ENCODE assay signal across 19 cellular contexts in genomic region chr2:206257345-206257744, GRCh38. TPM values are rescaled to one million over a fixed set of nuclear protein-coding genes. Genes with fewer than 3 reads are reported as not detected.
DNase-seq lines count a peak whose midpoint lies in the region; ATAC-seq, FAIRE-seq and TF ChIP-seq lines count a peak whose summit lies in the region.
"Had no signal": no experiment of that assay in that cellular context is flagged by ENCODE, and none has a peak within 500 bp of the region (broad histone marks: within the 10 kb centered on the region; RNA-seq: fewer than 3 reads in every experiment).

No MANE protein-coding gene starts in this region.

- H3K4me2 ChIP-seq in SU-DHL-6 (ENCODE audit: low read depth, low read length, poor library complexity, severe bottlenecking) = peak overlapping the region; percentile 60
- H3K4me2 ChIP-seq: BLaER1 had no signal

- H3K27me3 ChIP-seq in SU-DHL-6 (ENCODE audit: low read length) = no peaks in the 10 kb centered on the region

- intact Hi-C loops in activated naive CD4-positive, alpha-beta T cell treated with anti-CD3 and anti-CD28 coated beads for 36 hours (cut with micrococcal nuclease) = no loop called here

- H3K27me3 Mint-ChIP-seq in activated naive CD4-positive, alpha-beta T cell treated with anti-CD3 and anti-CD28 coated beads, Interleukin-2, amount 10 ng/mL, durations not matched to agents 7 days and 5 days = peaks cover 93% of the 10 kb centered on the region
- H3K27me3 Mint-ChIP-seq in activated naive CD4-positive, alpha-beta T cell treated with anti-CD3 and anti-CD28 coated beads for 36 hours (ENCODE audit: low read depth) = peaks cover 61% of the 10 kb centered on the region
- no peaks in the 10 kb centered on the region for H3K27me3 Mint-ChIP-seq in glutamatergic neuron (ENCODE audit: unreplicated experiment)

- FAIRE-seq in urothelium cell line (lab: Jason Lieb, UNC) = peak; percentile 73
- FAIRE-seq: GM12892 had no signal

- peak overlapping the region; percentile 56 for H3K9ac ChIP-seq in SU-DHL-6 (ENCODE audit: low read length)
- H3K9ac ChIP-seq: BLaER1 had no signal

- H3K36me3 Mint-ChIP-seq in activated naive CD4-positive, alpha-beta T cell treated with anti-CD3 and anti-CD28 coated beads, Interleukin-2, amount 10 ng/mL, durations not matched to agents 7 days and 5 days = no peaks in the 10 kb centered on the region
- peaks cover 2% of the 10 kb centered on the region for H3K36me3 Mint-ChIP-seq in activated naive CD4-positive, alpha-beta T cell treated with anti-CD3 and anti-CD28 coated beads for 36 hours (ENCODE audit: low read depth)
- no peaks in the 10 kb centered on the region for H3K36me3 Mint-ChIP-seq in glutamatergic neuron (ENCODE audit: unreplicated experiment)
- H3K36me3 Mint-ChIP-seq: CD8-positive, alpha-beta memory T cell had no signal

- H2AFZ ChIP-seq in SU-DHL-6 (ENCODE audit: low read depth, low read length, severe bottlenecking) = peak overlapping the region; percentile 21

- H3K27ac ChIP-seq in SU-DHL-6 (ENCODE audit: low read depth, low read length) = peak overlapping the region; percentile 92
- H3K27ac ChIP-seq: 22Rv1, BLaER1, HL-60 had no signal

- H3K27ac Mint-ChIP-seq in activated naive CD4-positive, alpha-beta T cell treated with anti-CD3 and anti-CD28 coated beads, Interleukin-2, amount 10 ng/mL, durations not matched to agents 7 days and 5 days = peak overlapping the region; percentile 46
- H3K27ac Mint-ChIP-seq in activated naive CD4-positive, alpha-beta T cell treated with anti-CD3 and anti-CD28 coated beads for 36 hours = no peak overlapping the region
- H3K27ac Mint-ChIP-seq in glutamatergic neuron (ENCODE audit: unreplicated experiment) = no peak overlapping the region
- H3K27ac Mint-ChIP-seq: CD8-positive, alpha-beta memory T cell; HFFc6 had no signal

- CTCF ChIA-PET in activated naive CD4-positive, alpha-beta T cell treated with anti-CD3 and anti-CD28 coated beads, Interleukin-2, amount 10 ng/mL, durations not matched to agents 7 days and 5 days (lab: Charles Lee) = no interaction called here
- CTCF ChIA-PET in activated naive CD4-positive, alpha-beta T cell treated with anti-CD3 and anti-CD28 coated beads for 36 hours (lab: Charles Lee) = interaction anchor here (0.6 kb wide), 2 partner anchors 581 to 1799 kb away, joined by 4 to 5 read pairs; no protein-coding TSS in a partner anchor

- H3K9me3 ChIP-seq in SU-DHL-6 (ENCODE audit: insufficient read depth, low read length) = no peaks in the 10 kb centered on the region
- H3K9me3 ChIP-seq: Caco-2 had no signal

- peaks cover 26% of the 10 kb centered on the region for H3F3A ChIP-seq in SU-DHL-6 (ENCODE audit: insufficient read depth)

- DNase-seq in activated naive CD4-positive, alpha-beta T cell treated with anti-CD3 and anti-CD28 coated beads, Interleukin-2, amount 10 ng/mL, durations not matched to agents 7 days and 5 days = no peak
- DNase-seq in activated naive CD4-positive, alpha-beta T cell treated with anti-CD3 and anti-CD28 coated beads for 36 hours = no peak
- DNase-seq in glutamatergic neuron = no peak
- DNase-seq in urothelium cell line (ENCODE audit: low spot score) = no peak
- no peak for DNase-seq in hippocampal formation (lab: John Stamatoyannopoulos, UW)
- DNase-seq in NCI-H1930 (lab: John Stamatoyannopoulos, UW) = no peak
- DNase-seq: AML-193; Caco-2; CD8-positive, alpha-beta memory T cell; DND-41; GDM1; HCEC 1CT; HFFc6 had no signal

- H3K4me3 ChIP-seq in SU-DHL-6 (ENCODE audit: insufficient read depth, low read length, poor library complexity, severe bottlenecking) = no peak overlapping the region
- H3K4me3 ChIP-seq: BLaER1 had no signal

- TF ChIP-seq CTCF in SU-DHL-6 (IDR thresholded peaks at IDR 0.05; ENCODE audit: insufficient read depth, low read length, poor library complexity, severe bottlenecking) (no peak), glutamatergic neuron (IDR thresholded peaks at IDR 0.05; ENCODE audit: partially characterized antibody, unreplicated experiment) (no peak)

- no peaks in the 10 kb centered on the region for H4K20me1 ChIP-seq in SU-DHL-6 (ENCODE audit: low read depth, low read length)
- H4K20me1 ChIP-seq: BLaER1 had no signal

- no peaks in the 10 kb centered on the region for H3K9me2 ChIP-seq in SU-DHL-6 (replicated peaks; ENCODE audit: insufficient read depth, low read length)

- H3K4me3 Mint-ChIP-seq in activated naive CD4-positive, alpha-beta T cell treated with anti-CD3 and anti-CD28 coated beads, Interleukin-2, amount 10 ng/mL, durations not matched to agents 7 days and 5 days = no peak overlapping the region
- H3K4me3 Mint-ChIP-seq in activated naive CD4-positive, alpha-beta T cell treated with anti-CD3 and anti-CD28 coated beads for 36 hours = no peak overlapping the region
- peak overlapping the region; percentile 12 for H3K4me3 Mint-ChIP-seq in glutamatergic neuron (ENCODE audit: unreplicated experiment)
- H3K4me3 Mint-ChIP-seq: CD8-positive, alpha-beta memory T cell; HFFc6 had no signal

- no peaks in the 10 kb centered on the region for H3K36me3 ChIP-seq in SU-DHL-6 (ENCODE audit: low read length)
- H3K36me3 ChIP-seq: BLaER1 had no signal

- H3K79me2 ChIP-seq in SU-DHL-6 (ENCODE audit: insufficient read depth, low read length) = peaks cover 19% of the 10 kb centered on the region; the same call in 1 of the 2 replicates

- peaks cover 2% of the 10 kb centered on the region for H3K9me3 Mint-ChIP-seq in activated naive CD4-positive, alpha-beta T cell treated with anti-CD3 and anti-CD28 coated beads, Interleukin-2, amount 10 ng/mL, durations not matched to agents 7 days and 5 days
- H3K9me3 Mint-ChIP-seq in activated naive CD4-positive, alpha-beta T cell treated with anti-CD3 and anti-CD28 coated beads for 36 hours = no peaks in the 10 kb centered on the region
- peaks cover 2% of the 10 kb centered on the region for H3K9me3 Mint-ChIP-seq in glutamatergic neuron (ENCODE audit: unreplicated experiment)

- no peak for ATAC-seq in HG02885 (IDR thresholded peaks at IDR 0.05; ENCODE audit: poor library complexity, unreplicated experiment)

- peaks cover 5% of the 10 kb centered on the region for H3K4me1 Mint-ChIP-seq in activated naive CD4-positive, alpha-beta T cell treated with anti-CD3 and anti-CD28 coated beads, Interleukin-2, amount 10 ng/mL, durations not matched to agents 7 days and 5 days
- no peaks in the 10 kb centered on the region for H3K4me1 Mint-ChIP-seq in activated naive CD4-positive, alpha-beta T cell treated with anti-CD3 and anti-CD28 coated beads for 36 hours (ENCODE audit: low read depth)
- H3K4me1 Mint-ChIP-seq in glutamatergic neuron (ENCODE audit: low read depth, unreplicated experiment) = peaks cover 9% of the 10 kb centered on the region

RNA-seq across cellular contexts. Expression of gene ZDBF2, which starts 17.1 kb away (rescaled TPM):
- total RNA-seq in activated naive CD4-positive, alpha-beta T cell treated with anti-CD3 and anti-CD28 coated beads for 36 hours = 1 to 10 TPM; 3.9 to 4.8 TPM
- total RNA-seq in glutamatergic neuron (ENCODE audit: unreplicated experiment) = 47.5 TPM
